8 cellular contexts compared by ENCODE assay signal in genomic region chr17:82036634-82037112, GRCh38. TPM values are rescaled to one million over a fixed set of nuclear protein-coding genes. Genes with fewer than 3 reads are reported as not detected.
DNase-seq lines count a peak whose midpoint lies in the region; ATAC-seq and TF ChIP-seq lines count a peak whose summit lies in the region.

No MANE protein-coding gene starts in this region.

- intact Hi-C loops in CD14-positive monocyte (cut with micrococcal nuclease): loop anchor here (5.0 to 10.0 kb wide), 4 partner anchors 58 to 418 kb away; partner anchors contain the start of genes CYBC1 (in 1 of the 2), FASN (in 1 of the 2), NARF (in 1 of the 2) and SLC25A10 (in 1 of the 2)

- H3K4me1 Mint-ChIP-seq in CD14-positive monocyte (peaks cover 33% of the 10 kb centered on the region), nephron progenitor cell (peaks cover 44% of the 10 kb centered on the region)

- peak overlapping the region; percentile 88 for H3K4me2 ChIP-seq in KMS-11

- H3K4me1 ChIP-seq in KMS-11 (ENCODE audit: low read depth, poor library complexity, severe bottlenecking) (peaks cover 14% of the 10 kb centered on the region), duodenal mucosa (ENCODE audit: control insufficient read depth in 1 of 2, insufficient read depth in 2 of 2, low read length in 2 of 2) (peaks cover 7 to 20% of the 10 kb centered on the region in 2 donors)

- DNase-seq in CD14-positive monocyte (ENCODE audit: low spot score) (no peak), nephron progenitor cell (no peak), nucleus accumbens (lab: John Stamatoyannopoulos, UW) (no peak), KG1 (lab: John Stamatoyannopoulos, UW) (no peak)

- ATAC-seq in GM18519 (IDR thresholded peaks at IDR 0.05; ENCODE audit: low FRiP score, unreplicated experiment) (no peak), GM18907 (IDR thresholded peaks at IDR 0.05; ENCODE audit: unreplicated experiment) (no peak)

- H3K36me3 Mint-ChIP-seq in CD14-positive monocyte (peaks cover 11 to 19% of the 10 kb centered on the region in 2 donors), nephron progenitor cell (ENCODE audit: low read depth) (no peaks in the 10 kb centered on the region)

- no peaks in the 10 kb centered on the region for H4K20me1 ChIP-seq in KMS-11 (ENCODE audit: insufficient read depth)

- no peaks in the 10 kb centered on the region; the same call in 1 of the 2 replicates for H3K79me2 ChIP-seq in KMS-11 (ENCODE audit: insufficient read depth, low read depth)

- H3K27me3 Mint-ChIP-seq in CD14-positive monocyte (ENCODE audit: low read depth in 3 of 3) (peaks cover 11 to 17% (median 12%) of the 10 kb centered on the region in 3 donors), nephron progenitor cell (ENCODE audit: low read depth, poor library complexity) (peaks cover 11% of the 10 kb centered on the region)

- peak overlapping the region; percentile 80 to 82 for H3K4me3 Mint-ChIP-seq in CD14-positive monocyte
- peak overlapping the region; percentile 79 for H3K4me3 Mint-ChIP-seq in nephron progenitor cell

- H3K27ac ChIP-seq in KMS-11 (peak overlapping the region; percentile 68; the same call in 1 of the 2 replicates), duodenal mucosa (ENCODE audit: low read depth, low read length) (peak overlapping the region; percentile 97)

- H3K9me3 Mint-ChIP-seq in CD14-positive monocyte (peaks cover 0 to 5% (median 0%) of the 10 kb centered on the region in 7 donors), nephron progenitor cell (peaks cover 8% of the 10 kb centered on the region)

- H3K36me3 ChIP-seq in KMS-11 (ENCODE audit: insufficient read depth): no peaks in the 10 kb centered on the region
- peaks cover 0 to 7% of the 10 kb centered on the region in 2 donors for H3K36me3 ChIP-seq in duodenal mucosa (ENCODE audit: control insufficient read depth in 1 of 2, insufficient read depth in 2 of 2, low read length in 2 of 2)

- H3K9ac ChIP-seq in KMS-11 (peak overlapping the region; percentile 67; the same call in 1 of the 2 replicates), duodenal mucosa (ENCODE audit: low read depth in 1 of 2, low read length in 2 of 2) (peak overlapping the region; percentile 79 to 84)

- H3K27ac Mint-ChIP-seq in CD14-positive monocyte: peak overlapping the region in 4 of 7 donors; percentile 46 to 83 (median 57)
- H3K27ac Mint-ChIP-seq in nephron progenitor cell: no peak overlapping the region

- H3K9me3 ChIP-seq in duodenal mucosa (ENCODE audit: control insufficient read depth in 1 of 2, low read length in 2 of 2): no peaks in the 10 kb centered on the region

- H2AFZ ChIP-seq in KMS-11 (ENCODE audit: low read depth): peak overlapping the region; percentile 88; the same call in 1 of the 2 replicates

- H3K27me3 ChIP-seq in KMS-11 (ENCODE audit: insufficient read depth, low read depth) (no peaks in the 10 kb centered on the region), duodenal mucosa (ENCODE audit: control insufficient read depth in 1 of 2, insufficient read depth in 2 of 2, low read length in 2 of 2) (no peaks in the 10 kb centered on the region)

- TF ChIP-seq CTCF in CD14-positive monocyte (IDR thresholded peaks at IDR 0.05) (no peak), KMS-11 (conservative IDR thresholded peaks at IDR 0.05; ENCODE audit: low read depth, low read length) (no peak), nephron progenitor cell (IDR thresholded peaks at IDR 0.05) (no peak)

- H3K4me3 ChIP-seq in KMS-11 (IDR thresholded peaks at IDR 0.05; ENCODE audit: insufficient read depth, low read depth, low read length) (peak overlapping the region; percentile 50), duodenal mucosa (ENCODE audit: low read depth in 1 of 2, low read length in 2 of 2) (peak overlapping the region; percentile 72 to 79)

RNA-seq across cellular contexts. Expression of gene DCXR, which starts 0.8 kb away (rescaled TPM):
- 10 to 100 TPM; 88.8 to 90.3 TPM for polyA plus RNA-seq in CD14-positive monocyte

RNA-seq across cellular contexts. Expression of gene RAC3, which starts 5.2 kb away (rescaled TPM):
- not detected for polyA plus RNA-seq in CD14-positive monocyte

RNA-seq across cellular contexts. Expression of gene LRRC45, which starts 13.6 kb away (rescaled TPM):
- 1 to 10 TPM; 2.6 to 3.4 TPM for polyA plus RNA-seq in CD14-positive monocyte

RNA-seq across cellular contexts. Expression of gene CENPX, which starts 14.0 kb away (rescaled TPM):
- 10 to 100 TPM; 47.7 to 57.0 TPM for polyA plus RNA-seq in CD14-positive monocyte

RNA-seq across cellular contexts. Expression of gene RFNG, which starts 14.9 kb away (rescaled TPM):
- polyA plus RNA-seq in CD14-positive monocyte: 1 to 10 TPM; 1.5 to 4.1 TPM
